Comparison of ENCODE assay signal across 26 cellular contexts in genomic region chr3:78268716-78269668, GRCh38.
A peak's percentile ranks its signal among the peaks of the same experiment; 100 is the strongest.
DNase-seq lines count a peak whose midpoint lies in the region; ATAC-seq and TF ChIP-seq lines count a peak whose summit lies in the region.
"Had no signal": no experiment of that assay in that cellular context is flagged by ENCODE, and none has a peak within 500 bp of the region (broad histone marks: within the 10 kb centered on the region; RNA-seq: fewer than 3 reads in every experiment).

No MANE protein-coding gene starts in this region.

- H3K27ac Mint-ChIP-seq in WTC11, result no peak overlapping the region
- H3K27ac Mint-ChIP-seq: activated CD8-positive, alpha-beta T cell treated with anti-CD3 and anti-CD28 coated beads, Interleukin-2, amount 10 ng/mL, durations not matched to agents 7 days and 5 days; brain; CD4-positive, alpha-beta T cell; IgD-negative memory B cell; nephron progenitor cell had no signal

- H3K4me3 Mint-ChIP-seq in WTC11, result no peak overlapping the region
- H3K4me3 Mint-ChIP-seq: activated CD8-positive, alpha-beta T cell treated with anti-CD3 and anti-CD28 coated beads, Interleukin-2, amount 10 ng/mL, durations not matched to agents 7 days and 5 days; brain; CD4-positive, alpha-beta T cell; IgD-negative memory B cell; nephron progenitor cell had no signal

- CTCF ChIA-PET in WTC11 (lab: Charles Lee), result interaction anchor here (0.8 to 1.2 kb wide), 3 partner anchors 9 to 949 kb away, joined by 3 to 6 read pairs (median 4); no protein-coding TSS in a partner anchor

- POLR2A ChIA-PET in WTC11 (lab: Charles Lee), result interaction anchor here (0.5 kb wide), 1 partner anchor 275 kb away, joined by 3 read pairs; no protein-coding TSS in a partner anchor

- H3K9me3 Mint-ChIP-seq in WTC11, result peaks cover 23% of the 10 kb centered on the region

- TF ChIP-seq CTCF in WTC11 (IDR thresholded peaks at IDR 0.05), result no peak

- peak; percentile 90 for ATAC-seq in WTC11
- ATAC-seq: activated CD8-positive, alpha-beta T cell treated with anti-CD3 and anti-CD28 coated beads, Interleukin-2, amount 10 ng/mL, durations not matched to agents 7 days and 5 days; right cardiac atrium had no signal

- no peaks in the 10 kb centered on the region; the same call in 1 of the 2 replicates for H3K27me3 Mint-ChIP-seq in WTC11 (ENCODE audit: low read depth)
- H3K27me3 Mint-ChIP-seq: brain; CD4-positive, alpha-beta T cell; IgD-negative memory B cell had no signal

- peaks cover 11% of the 10 kb centered on the region for H3K4me1 Mint-ChIP-seq in WTC11
- H3K4me1 Mint-ChIP-seq: brain, IgD-negative memory B cell, nephron progenitor cell had no signal

- peak; percentile 57 for DNase-seq in NK-92 treated with Interleukin-12 subunit alpha and Interleukin-12 subunit beta, amount 100 ng/mL, for 24 hours (lab: John Stamatoyannopoulos, UW)
- DNase-seq in NK-92 (lab: John Stamatoyannopoulos, UW; ENCODE audit: unreplicated experiment) (no peak), WTC11 (ENCODE audit: low spot score) (no peak), kidney tubule cell (ENCODE audit: low spot score) (peak; percentile 82), OCI-M1 (lab: John Stamatoyannopoulos, UW) (no peak), GM19240 (ENCODE audit: insufficient read length, low spot score) (no peak), SIG-M5 treated with dmso at 0.1 percent for 504 hours (lab: John Stamatoyannopoulos, UW; ENCODE audit: unreplicated experiment) (no peak)
- no peak for DNase-seq in activated naive CD4-positive, alpha-beta T cell (lab: John Stamatoyannopoulos, UW)
- DNase-seq: activated CD4-positive, CD25-positive, alpha-beta regulatory T cell treated with anti-CD3 and anti-CD28 coated beads, Interleukin-2, amount 50 U/mL, for 72 hours; activated CD8-positive, alpha-beta T cell treated with anti-CD3 and anti-CD28 coated beads, Interleukin-2, amount 10 ng/mL, durations not matched to agents 7 days and 5 days; activated effector memory CD4-positive, alpha-beta T cell treated with anti-CD3 and anti-CD28 coated beads, Interleukin-2, amount 50 U/mL, for 16 hours; CD4-positive, alpha-beta T cell; DMS 273 treated with DMSO at 0.1 percent for 48 hours; effector CD4-positive, alpha-beta T cell; left ventricle myocardium inferior; midbrain; NCI-H1105 treated with DMSO at 0.1 percent for 48 hours; NCI-H2029 treated with DMSO at 0.1 percent for 48 hours; NCI-H226; nephron progenitor cell; stimulated activated CD4-positive, alpha-beta T cell treated with anti-CD3 and anti-CD28 coated beads, Interleukin-12 subunit alpha, Interleukin-12 subunit beta, amount 100 ng/mL, for 4 hours; stimulated activated CD4-positive, alpha-beta T cell treated with anti-CD3 and anti-CD28 coated beads, Interleukin-4, amount 100 ng/mL, for 4 hours; stimulated activated naive CD4-positive, alpha-beta T cell treated with Interleukin-2 at 50 U/mL for 16 hours had no signal

- peaks cover 14% of the 10 kb centered on the region for H3K36me3 Mint-ChIP-seq in WTC11
- H3K36me3 Mint-ChIP-seq: IgD-negative memory B cell had no signal

TF ChIP-seq in WTC11, 78 proteins besides CTCF, POLR2A, EP300 and RAD21:
- TF ChIP-seq, protein P1, sequence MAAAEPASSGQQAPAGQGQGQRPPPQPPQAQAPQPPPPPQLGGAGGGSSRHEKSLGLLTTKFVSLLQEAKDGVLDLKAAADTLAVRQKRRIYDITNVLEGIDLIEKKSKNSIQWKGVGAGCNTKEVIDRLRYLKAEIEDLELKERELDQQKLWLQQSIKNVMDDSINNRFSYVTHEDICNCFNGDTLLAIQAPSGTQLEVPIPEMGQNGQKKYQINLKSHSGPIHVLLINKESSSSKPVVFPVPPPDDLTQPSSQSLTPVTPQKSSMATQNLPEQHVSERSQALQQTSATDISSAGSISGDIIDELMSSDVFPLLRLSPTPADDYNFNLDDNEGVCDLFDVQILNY (CRISPR knock-in tag; IDR thresholded peaks at IDR 0.05), result no peak
- no peak for TF ChIP-seq FOXK1 (CRISPR knock-in tag; IDR thresholded peaks at IDR 0.05)
- TF ChIP-seq HMGXB4 (CRISPR knock-in tag; IDR thresholded peaks at IDR 0.05), result no peak
- TF ChIP-seq NR2C2 (CRISPR knock-in tag; IDR thresholded peaks at IDR 0.05), result no peak
- TF ChIP-seq NFE2L1 (CRISPR knock-in tag; IDR thresholded peaks at IDR 0.05), result no peak
- TF ChIP-seq SOX15 (CRISPR knock-in tag; IDR thresholded peaks at IDR 0.05), result no peak
- TF ChIP-seq, protein P2, sequence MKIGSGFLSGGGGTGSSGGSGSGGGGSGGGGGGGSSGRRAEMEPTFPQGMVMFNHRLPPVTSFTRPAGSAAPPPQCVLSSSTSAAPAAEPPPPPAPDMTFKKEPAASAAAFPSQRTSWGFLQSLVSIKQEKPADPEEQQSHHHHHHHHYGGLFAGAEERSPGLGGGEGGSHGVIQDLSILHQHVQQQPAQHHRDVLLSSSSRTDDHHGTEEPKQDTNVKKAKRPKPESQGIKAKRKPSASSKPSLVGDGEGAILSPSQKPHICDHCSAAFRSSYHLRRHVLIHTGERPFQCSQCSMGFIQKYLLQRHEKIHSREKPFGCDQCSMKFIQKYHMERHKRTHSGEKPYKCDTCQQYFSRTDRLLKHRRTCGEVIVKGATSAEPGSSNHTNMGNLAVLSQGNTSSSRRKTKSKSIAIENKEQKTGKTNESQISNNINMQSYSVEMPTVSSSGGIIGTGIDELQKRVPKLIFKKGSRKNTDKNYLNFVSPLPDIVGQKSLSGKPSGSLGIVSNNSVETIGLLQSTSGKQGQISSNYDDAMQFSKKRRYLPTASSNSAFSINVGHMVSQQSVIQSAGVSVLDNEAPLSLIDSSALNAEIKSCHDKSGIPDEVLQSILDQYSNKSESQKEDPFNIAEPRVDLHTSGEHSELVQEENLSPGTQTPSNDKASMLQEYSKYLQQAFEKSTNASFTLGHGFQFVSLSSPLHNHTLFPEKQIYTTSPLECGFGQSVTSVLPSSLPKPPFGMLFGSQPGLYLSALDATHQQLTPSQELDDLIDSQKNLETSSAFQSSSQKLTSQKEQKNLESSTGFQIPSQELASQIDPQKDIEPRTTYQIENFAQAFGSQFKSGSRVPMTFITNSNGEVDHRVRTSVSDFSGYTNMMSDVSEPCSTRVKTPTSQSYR (CRISPR knock-in tag; IDR thresholded peaks at IDR 0.05), result no peak
- TF ChIP-seq, protein P3, sequence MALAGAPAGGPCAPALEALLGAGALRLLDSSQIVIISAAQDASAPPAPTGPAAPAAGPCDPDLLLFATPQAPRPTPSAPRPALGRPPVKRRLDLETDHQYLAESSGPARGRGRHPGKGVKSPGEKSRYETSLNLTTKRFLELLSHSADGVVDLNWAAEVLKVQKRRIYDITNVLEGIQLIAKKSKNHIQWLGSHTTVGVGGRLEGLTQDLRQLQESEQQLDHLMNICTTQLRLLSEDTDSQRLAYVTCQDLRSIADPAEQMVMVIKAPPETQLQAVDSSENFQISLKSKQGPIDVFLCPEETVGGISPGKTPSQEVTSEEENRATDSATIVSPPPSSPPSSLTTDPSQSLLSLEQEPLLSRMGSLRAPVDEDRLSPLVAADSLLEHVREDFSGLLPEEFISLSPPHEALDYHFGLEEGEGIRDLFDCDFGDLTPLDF (CRISPR knock-in tag; IDR thresholded peaks at IDR 0.05), result no peak
- TF ChIP-seq JAZF1 (CRISPR knock-in tag; IDR thresholded peaks at IDR 0.05), result no peak
- no peak for TF ChIP-seq CREB1 (CRISPR knock-in tag; IDR thresholded peaks at IDR 0.05)
- no peak for TF ChIP-seq GABPB1 (CRISPR knock-in tag; IDR thresholded peaks at IDR 0.05)
- no peak for TF ChIP-seq NFYB (CRISPR knock-in tag; conservative IDR thresholded peaks at IDR 0.05; ENCODE audit: low read depth)

Comparison
In these comparisons a context has a peak if more than half of its experiments do, and no peak if none do; other contexts are left out.
1. DNase-seq: peak in NK-92 treated with Interleukin-12 subunit alpha and Interleukin-12 subunit beta, amount 100 ng/mL, for 24 hours (single experiment) and kidney tubule cell (single experiment); none in NK-92 (single experiment), WTC11 (single experiment), OCI-M1 (single experiment), GM19240 (single experiment), SIG-M5 treated with dmso at 0.1 percent for 504 hours (single experiment) and activated naive CD4-positive, alpha-beta T cell (0 of 4).